ENCODE assay signal across 12 cellular contexts in the genomic region with DNA sequence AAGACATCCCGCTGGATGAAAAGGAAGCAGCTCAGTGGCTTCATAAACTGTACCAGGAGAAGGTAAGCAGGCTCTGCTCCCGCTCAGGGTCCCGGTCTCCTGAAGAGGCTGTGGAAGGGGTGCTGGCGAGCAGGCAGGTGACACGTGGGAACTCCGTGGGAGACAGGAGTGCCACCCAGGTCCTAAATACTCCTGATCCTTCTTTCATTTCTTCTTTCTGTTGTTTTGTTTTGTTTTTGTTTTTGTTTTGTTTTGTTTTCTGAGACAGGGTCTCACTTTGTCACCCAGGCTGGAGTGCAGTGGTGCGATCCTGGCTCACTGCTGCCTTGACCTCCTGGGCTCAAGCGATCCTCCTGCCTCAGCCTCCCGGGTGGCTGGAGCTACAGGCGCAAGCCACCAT. TPM values are rescaled to one million over a fixed set of nuclear protein-coding genes. Genes with fewer than 3 reads are reported as not detected.
DNase-seq lines count a peak whose midpoint lies in the region; ATAC-seq and TF ChIP-seq lines count a peak whose summit lies in the region.
"Had no signal": no experiment of that assay in that cellular context is flagged by ENCODE, and none has a peak within 500 bp of the region (broad histone marks: within the 10 kb centered on the region; RNA-seq: fewer than 3 reads in every experiment).

No MANE protein-coding gene starts in this region.

- peak overlapping the region; percentile 33 for H3K27ac Mint-ChIP-seq in activated T-helper 17 cell treated with anti-CD3 and anti-CD28 coated beads, Interleukin-2, amount 50 U/mL, for 72 hours
- H3K27ac Mint-ChIP-seq: CD14-positive monocyte; CD8-positive, alpha-beta memory T cell had no signal

- peaks cover 6% of the 10 kb centered on the region for H3K4me1 ChIP-seq in GM23248 (ENCODE audit: insufficient read depth)
- H3K4me1 ChIP-seq in osteoblast (ENCODE audit: insufficient read depth, low read length): no peaks in the 10 kb centered on the region
- H3K4me1 ChIP-seq: Caco-2 had no signal

- H3F3A ChIP-seq in GM23248 (ENCODE audit: insufficient read depth): peaks cover 7% of the 10 kb centered on the region; the same call in 1 of the 2 replicates

- H3K9me2 ChIP-seq in GM23248 (ENCODE audit: insufficient read depth): no peaks in the 10 kb centered on the region

- H3K27me3 ChIP-seq in GM23248 (replicated peaks; ENCODE audit: insufficient read depth) (no peaks in the 10 kb centered on the region), osteoblast (ENCODE audit: insufficient read depth, low read length) (no peaks in the 10 kb centered on the region)

- no peaks in the 10 kb centered on the region for H3K27me3 Mint-ChIP-seq in activated T-helper 17 cell treated with anti-CD3 and anti-CD28 coated beads, Interleukin-2, amount 50 U/mL, for 72 hours
- H3K27me3 Mint-ChIP-seq: CD8-positive, alpha-beta memory T cell had no signal

- H3K79me2 ChIP-seq in GM23248 (ENCODE audit: insufficient read depth) (no peaks in the 10 kb centered on the region), osteoblast (ENCODE audit: insufficient read depth, low read length) (no peaks in the 10 kb centered on the region)

- peak overlapping the region; percentile 31; the same call in 1 of the 2 replicates for H3K27ac ChIP-seq in 22Rv1
- H3K27ac ChIP-seq in GM23248: no peak overlapping the region
- H3K27ac ChIP-seq in osteoblast (ENCODE audit: low read depth, low read length): no peak overlapping the region

- H3K36me3 Mint-ChIP-seq in activated T-helper 17 cell treated with anti-CD3 and anti-CD28 coated beads, Interleukin-2, amount 50 U/mL, for 72 hours (ENCODE audit: low read depth): peaks cover 47% of the 10 kb centered on the region

- H4K20me1 ChIP-seq in GM23248 (ENCODE audit: insufficient read depth): no peaks in the 10 kb centered on the region
- peaks cover 3% of the 10 kb centered on the region for H4K20me1 ChIP-seq in osteoblast (ENCODE audit: insufficient read depth, low read length)

- ATAC-seq in activated T-helper 17 cell treated with anti-CD3 and anti-CD28 coated beads, Interleukin-2, amount 50 U/mL, for 72 hours (replicated peaks): no peak
- no peak for ATAC-seq in HG02678 (IDR thresholded peaks at IDR 0.05; ENCODE audit: unreplicated experiment)

- peak overlapping the region; percentile 66; the same call in 1 of the 2 replicates for H3K9ac ChIP-seq in GM23248

- TF ChIP-seq CTCF in 22Rv1 (IDR thresholded peaks at IDR 0.05): no peak
- no peak for TF ChIP-seq CTCF in osteoblast (IDR thresholded peaks at IDR 0.05; ENCODE audit: extremely low read depth, low read depth, low read length)

- H3K4me3 Mint-ChIP-seq in activated T-helper 17 cell treated with anti-CD3 and anti-CD28 coated beads, Interleukin-2, amount 50 U/mL, for 72 hours: no peak overlapping the region
- H3K4me3 Mint-ChIP-seq: CD14-positive monocyte; CD8-positive, alpha-beta memory T cell had no signal

- H3K4me2 ChIP-seq in GM23248 (ENCODE audit: unreplicated experiment): no peak overlapping the region
- no peak overlapping the region for H3K4me2 ChIP-seq in osteoblast (ENCODE audit: insufficient read depth, low read length)

- in situ Hi-C loops in GM23248 (cut with MboI): no loop called here

- no peak for DNase-seq in GM23248
- DNase-seq in osteoblast (ENCODE audit: insufficient read length, low spot score, missing footprints): peak; percentile 45
- DNase-seq in activated CD4-positive, alpha-beta T cell treated with anti-CD3 and anti-CD28 coated beads, Interleukin-2, amount 50 U/mL, for 1 hour: no peak
- no peak for DNase-seq in CD1c-positive myeloid dendritic cell (ENCODE audit: extremely low spot score)
- DNase-seq: Caco-2; CD8-positive, alpha-beta memory T cell; DND-41; GDM1 had no signal

- H3K4me3 ChIP-seq in GM23248 (no peak overlapping the region), osteoblast (ENCODE audit: insufficient read depth, low read length) (no peak overlapping the region)

- peaks cover 13% of the 10 kb centered on the region for H3K4me1 Mint-ChIP-seq in activated T-helper 17 cell treated with anti-CD3 and anti-CD28 coated beads, Interleukin-2, amount 50 U/mL, for 72 hours

- 96 to 99% methylated on average over 10 of the region's 10 CpGs for WGBS in GM23248 (ENCODE audit: low coverage in 1 of 2, low lambda C conversion rate in 2 of 2, missing lambda C conversion rate in 2 of 2), 2 experiments

- H2AFZ ChIP-seq in GM23248 (no peak overlapping the region), osteoblast (ENCODE audit: low read length) (no peak overlapping the region)

- H3K9me3 Mint-ChIP-seq in activated T-helper 17 cell treated with anti-CD3 and anti-CD28 coated beads, Interleukin-2, amount 50 U/mL, for 72 hours: no peaks in the 10 kb centered on the region
- H3K9me3 Mint-ChIP-seq: CD14-positive monocyte; CD8-positive, alpha-beta memory T cell had no signal

- H3K9me3 ChIP-seq in GM23248 (ENCODE audit: low read depth): no peaks in the 10 kb centered on the region
- no peaks in the 10 kb centered on the region for H3K9me3 ChIP-seq in osteoblast (ENCODE audit: low read depth, low read length)
- H3K9me3 ChIP-seq: Caco-2 had no signal

- H3K36me3 ChIP-seq in GM23248 (ENCODE audit: low read depth) (no peaks in the 10 kb centered on the region), osteoblast (ENCODE audit: insufficient read depth, low read length) (peaks cover 30% of the 10 kb centered on the region)

RNA-seq across cellular contexts. Expression of gene TRAPPC10, which starts 34.0 kb away (rescaled TPM):
- total RNA-seq in GM23248 (2014; rRNA removed; shearing (Covaris generic)): 21.0 and 23.1 TPM in 2 replicates
- 9.9 and 10.3 TPM in 2 replicates for polyA plus RNA-seq in GM23248 (2016; fragmentation: Nextera tagmentation; extraction: Ambion mirVana)
- 10 to 100 TPM; 48.5 to 72.8 TPM for total RNA-seq in activated T-helper 17 cell treated with anti-CD3 and anti-CD28 coated beads, Interleukin-2, amount 50 U/mL, for 72 hours
- 33.0 and 36.2 TPM in 2 replicates for total RNA-seq in osteoblast
